Comparison of ENCODE assay signal across 8 cellular contexts in the genomic region with DNA sequence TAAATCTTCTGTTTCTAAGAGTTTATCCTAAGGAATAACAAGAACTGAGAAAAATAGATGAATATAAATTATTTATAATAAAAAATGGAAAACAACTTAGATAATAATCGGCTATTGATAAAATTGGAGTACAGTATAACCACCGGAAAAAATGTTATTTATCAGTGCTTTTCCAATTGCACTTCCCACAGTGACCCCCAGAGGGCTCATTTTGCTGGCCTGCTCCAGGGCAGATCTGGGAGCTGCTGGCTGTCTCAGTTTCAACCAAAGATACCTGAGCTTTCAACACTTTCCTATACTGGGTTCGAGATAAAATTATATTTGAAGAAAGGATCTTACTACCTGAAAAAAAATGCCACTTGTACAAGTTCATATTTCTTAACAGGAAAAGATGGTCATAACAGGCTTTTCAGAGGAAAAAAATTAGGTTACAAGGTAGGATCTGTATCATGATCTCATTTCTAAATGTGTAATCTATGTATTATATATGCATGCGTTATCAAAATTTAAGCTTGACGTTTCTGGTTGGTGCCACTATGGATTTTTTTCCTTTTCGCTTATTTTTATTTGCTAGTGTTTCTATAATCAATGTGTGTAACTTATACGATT.
DNase-seq lines count a peak whose midpoint lies in the region; ATAC-seq and TF ChIP-seq lines count a peak whose summit lies in the region.

No MANE protein-coding gene starts in this region.

- H3K4me2 ChIP-seq in DND-41 (ENCODE audit: insufficient read depth, low read length): no peak overlapping the region
- no peak overlapping the region for H3K4me2 ChIP-seq in SK-N-SH
- H3K4me2 ChIP-seq in hepatocyte: no peak overlapping the region

- no peaks in the 10 kb centered on the region for H4K20me1 ChIP-seq in DND-41 (ENCODE audit: insufficient read depth, low read length)
- no peaks in the 10 kb centered on the region for H4K20me1 ChIP-seq in SK-N-SH (ENCODE audit: insufficient read depth)
- H4K20me1 ChIP-seq in hepatocyte (ENCODE audit: insufficient read depth, poor library complexity, severe bottlenecking): no peaks in the 10 kb centered on the region

- TF ChIP-seq EP300 in SK-N-SH (IDR thresholded peaks at IDR 0.05; ENCODE audit: borderline replicate concordance in 1 of 2, low read depth in 1 of 2, low read length in 1 of 2): no peak

- DNase-seq in DND-41 (peak; percentile 45), GM20000 (ENCODE audit: low spot score) (peak; percentile 61), HUDEP-2 (lab: John Stamatoyannopoulos, UW; ENCODE audit: unreplicated experiment in 76 of 76) (peak in 45 of 76 experiments; percentile 0 to 64 (median 25)), SK-N-SH (peak; percentile 66), amniotic stem cell (lab: John Stamatoyannopoulos, UW) (peak; percentile 5), hepatocyte (ENCODE audit: low spot score) (peak; percentile 68), GF-D8 (lab: John Stamatoyannopoulos, UW) (no peak)
- DNase-seq in stimulated activated CD4-positive, alpha-beta T cell treated with anti-CD3 and anti-CD28 coated beads, Interleukin-15, amount 100 ng/mL, for 24 hours: peak; percentile 71

- no peak overlapping the region for H2AFZ ChIP-seq in DND-41 (ENCODE audit: low read depth, low read length)
- H2AFZ ChIP-seq in SK-N-SH (ENCODE audit: low read depth): no peak overlapping the region
- no peak overlapping the region for H2AFZ ChIP-seq in hepatocyte

- no peaks in the 10 kb centered on the region for H3K4me1 ChIP-seq in DND-41 (ENCODE audit: insufficient read depth, low read length)
- no peaks in the 10 kb centered on the region; a peak in 1 of 4 replicates for H3K4me1 ChIP-seq in SK-N-SH (ENCODE audit: control insufficient read depth in 1 of 2, insufficient read depth in 2 of 2, low read depth in 1 of 2, low read length in 1 of 2)
- H3K4me1 ChIP-seq in hepatocyte (ENCODE audit: insufficient read depth): no peaks in the 10 kb centered on the region

- H3K27me3 ChIP-seq in DND-41 (ENCODE audit: insufficient read depth, low read length, poor library complexity) (no peaks in the 10 kb centered on the region), SK-N-SH (ENCODE audit: insufficient read depth) (no peaks in the 10 kb centered on the region; the same call in 1 of the 2 replicates), hepatocyte (no peaks in the 10 kb centered on the region)

- peak; percentile 56; the same call in 2 of the 3 replicates for ATAC-seq in DND-41 (ENCODE audit: insufficient read depth, low read depth)

- H3F3A ChIP-seq in SK-N-SH (replicated peaks; ENCODE audit: insufficient read depth): no peaks in the 10 kb centered on the region

- H3K27ac ChIP-seq in DND-41 (ENCODE audit: low read length): no peak overlapping the region
- H3K27ac ChIP-seq in SK-N-SH (ENCODE audit: low read depth in 2 of 2, low read length in 1 of 2): no peak overlapping the region
- H3K27ac ChIP-seq in hepatocyte: no peak overlapping the region

- H3K9me2 ChIP-seq in SK-N-SH (no peaks in the 10 kb centered on the region), hepatocyte (replicated peaks; ENCODE audit: insufficient read depth) (no peaks in the 10 kb centered on the region)

- H3K9me3 ChIP-seq in DND-41 (ENCODE audit: insufficient read depth, low read length, severe bottlenecking) (no peaks in the 10 kb centered on the region), SK-N-SH (no peaks in the 10 kb centered on the region), hepatocyte (ENCODE audit: low read depth) (no peaks in the 10 kb centered on the region)

- POLR2A ChIA-PET in SK-N-SH (lab: Yijun Ruan, JAX): no interaction called here

- H3K79me2 ChIP-seq in DND-41 (ENCODE audit: insufficient read depth, low read length): no peaks in the 10 kb centered on the region
- H3K79me2 ChIP-seq in SK-N-SH (ENCODE audit: insufficient read depth): no peaks in the 10 kb centered on the region
- no peaks in the 10 kb centered on the region for H3K79me2 ChIP-seq in hepatocyte

- H3K4me3 ChIP-seq in DND-41 (ENCODE audit: low read depth in 1 of 2, low read length in 2 of 2) (no peak overlapping the region), SK-N-SH (ENCODE audit: low read depth in 2 of 2, low read length in 1 of 2) (no peak overlapping the region), hepatocyte (no peak overlapping the region)

- H3K36me3 ChIP-seq in DND-41 (ENCODE audit: insufficient read depth, low read length) (no peaks in the 10 kb centered on the region), SK-N-SH (replicated peaks in 1 of 2; ENCODE audit: control insufficient read depth in 1 of 2, insufficient read depth in 2 of 2, low read length in 1 of 2) (no peaks in the 10 kb centered on the region), hepatocyte (replicated peaks; ENCODE audit: insufficient read depth, low read depth) (no peaks in the 10 kb centered on the region)

- CTCF ChIA-PET in SK-N-SH (lab: Yijun Ruan, JAX): interaction anchor here (0.6 to 3.1 kb wide), 24 partner anchors 9 to 714 kb away, joined by 3 to 16 read pairs (median 4); no protein-coding TSS in a partner anchor

- TF ChIP-seq CTCF in DND-41 (IDR thresholded peaks at IDR 0.05; ENCODE audit: borderline replicate concordance, extremely low read depth, low read length, poor library complexity, severe bottlenecking) (peak; percentile 74), GM20000 (IDR thresholded peaks at IDR 0.05; ENCODE audit: extremely low read depth, missing control alignments) (peak; percentile 58), SK-N-SH (IDR thresholded peaks at IDR 0.05) (peak; percentile 98), hepatocyte (IDR thresholded peaks at IDR 0.05; ENCODE audit: poor library complexity) (peak; percentile 83)

- peak; percentile 79 for TF ChIP-seq RAD21 in SK-N-SH (IDR thresholded peaks at IDR 0.05; ENCODE audit: low read length)

- no peak overlapping the region for H3K9ac ChIP-seq in DND-41 (ENCODE audit: low read depth, low read length)
- no peak overlapping the region for H3K9ac ChIP-seq in SK-N-SH

- WGBS in SK-N-SH (ENCODE audit: low lambda C conversion rate): 21% methylated on average over 7 of the region's 7 CpGs
- WGBS in hepatocyte (ENCODE audit: low lambda C conversion rate, missing lambda C conversion rate): 62% methylated on average over 7 of the region's 7 CpGs

TF ChIP-seq in SK-N-SH, 30 proteins besides CTCF, POLR2A, EP300 and RAD21 (continues in another document):
- TF ChIP-seq, protein P1, sequence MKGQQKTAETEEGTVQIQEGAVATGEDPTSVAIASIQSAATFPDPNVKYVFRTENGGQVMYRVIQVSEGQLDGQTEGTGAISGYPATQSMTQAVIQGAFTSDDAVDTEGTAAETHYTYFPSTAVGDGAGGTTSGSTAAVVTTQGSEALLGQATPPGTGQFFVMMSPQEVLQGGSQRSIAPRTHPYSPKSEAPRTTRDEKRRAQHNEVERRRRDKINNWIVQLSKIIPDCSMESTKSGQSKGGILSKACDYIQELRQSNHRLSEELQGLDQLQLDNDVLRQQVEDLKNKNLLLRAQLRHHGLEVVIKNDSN (IDR thresholded peaks at IDR 0.05; ENCODE audit: borderline replicate concordance, low read depth): no peak
- TF ChIP-seq GATA2 (CRISPR knock-in tag; IDR thresholded peaks at IDR 0.05): no peak
- TF ChIP-seq SIN3A (IDR thresholded peaks at IDR 0.05; ENCODE audit: borderline replicate concordance, low read depth, low read length): no peak
- TF ChIP-seq MEF2A (IDR thresholded peaks at IDR 0.05; ENCODE audit: borderline replicate concordance, low read depth): no peak
- no peak for TF ChIP-seq TCF12 (IDR thresholded peaks at IDR 0.05)
- TF ChIP-seq SMC3 (IDR thresholded peaks at IDR 0.05; ENCODE audit: low read depth, low read length): peak; percentile 93
- no peak for TF ChIP-seq MXI1 (IDR thresholded peaks at IDR 0.05; ENCODE audit: low read depth, low read length)
- TF ChIP-seq POLR2AphosphoS5 (IDR thresholded peaks at IDR 0.05; ENCODE audit: low read depth, low read length): no peak
- no peak for TF ChIP-seq FOXJ3 (CRISPR knock-in tag; IDR thresholded peaks at IDR 0.05)
- TF ChIP-seq, protein P2, sequence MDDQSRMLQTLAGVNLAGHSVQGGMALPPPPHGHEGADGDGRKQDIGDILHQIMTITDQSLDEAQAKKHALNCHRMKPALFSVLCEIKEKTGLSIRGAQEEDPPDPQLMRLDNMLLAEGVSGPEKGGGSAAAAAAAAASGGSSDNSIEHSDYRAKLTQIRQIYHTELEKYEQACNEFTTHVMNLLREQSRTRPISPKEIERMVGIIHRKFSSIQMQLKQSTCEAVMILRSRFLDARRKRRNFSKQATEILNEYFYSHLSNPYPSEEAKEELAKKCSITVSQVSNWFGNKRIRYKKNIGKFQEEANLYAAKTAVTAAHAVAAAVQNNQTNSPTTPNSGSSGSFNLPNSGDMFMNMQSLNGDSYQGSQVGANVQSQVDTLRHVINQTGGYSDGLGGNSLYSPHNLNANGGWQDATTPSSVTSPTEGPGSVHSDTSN (IDR thresholded peaks at IDR 0.05): no peak
- no peak for TF ChIP-seq FOXM1 (IDR thresholded peaks at IDR 0.05; ENCODE audit: low read depth)
- no peak for TF ChIP-seq TEAD4 (IDR thresholded peaks at IDR 0.05; ENCODE audit: borderline replicate concordance, insufficient read depth)
- TF ChIP-seq RCOR1 (IDR thresholded peaks at IDR 0.05; ENCODE audit: low read length): 0 out of 2 replicates have a peak, but pooled peaks have one; percentile 19
- TF ChIP-seq, protein P3, sequence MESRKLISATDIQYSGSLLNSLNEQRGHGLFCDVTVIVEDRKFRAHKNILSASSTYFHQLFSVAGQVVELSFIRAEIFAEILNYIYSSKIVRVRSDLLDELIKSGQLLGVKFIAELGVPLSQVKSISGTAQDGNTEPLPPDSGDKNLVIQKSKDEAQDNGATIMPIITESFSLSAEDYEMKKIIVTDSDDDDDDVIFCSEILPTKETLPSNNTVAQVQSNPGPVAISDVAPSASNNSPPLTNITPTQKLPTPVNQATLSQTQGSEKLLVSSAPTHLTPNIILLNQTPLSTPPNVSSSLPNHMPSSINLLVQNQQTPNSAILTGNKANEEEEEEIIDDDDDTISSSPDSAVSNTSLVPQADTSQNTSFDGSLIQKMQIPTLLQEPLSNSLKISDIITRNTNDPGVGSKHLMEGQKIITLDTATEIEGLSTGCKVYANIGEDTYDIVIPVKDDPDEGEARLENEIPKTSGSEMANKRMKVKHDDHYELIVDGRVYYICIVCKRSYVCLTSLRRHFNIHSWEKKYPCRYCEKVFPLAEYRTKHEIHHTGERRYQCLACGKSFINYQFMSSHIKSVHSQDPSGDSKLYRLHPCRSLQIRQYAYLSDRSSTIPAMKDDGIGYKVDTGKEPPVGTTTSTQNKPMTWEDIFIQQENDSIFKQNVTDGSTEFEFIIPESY (IDR thresholded peaks at IDR 0.05; ENCODE audit: borderline replicate concordance, low read depth): no peak
- no peak for TF ChIP-seq GABPA (IDR thresholded peaks at IDR 0.05; ENCODE audit: low read depth)
- no peak for TF ChIP-seq CHD2 (IDR thresholded peaks at IDR 0.05; ENCODE audit: low read length, partially characterized antibody)
